In the genomic region with DNA sequence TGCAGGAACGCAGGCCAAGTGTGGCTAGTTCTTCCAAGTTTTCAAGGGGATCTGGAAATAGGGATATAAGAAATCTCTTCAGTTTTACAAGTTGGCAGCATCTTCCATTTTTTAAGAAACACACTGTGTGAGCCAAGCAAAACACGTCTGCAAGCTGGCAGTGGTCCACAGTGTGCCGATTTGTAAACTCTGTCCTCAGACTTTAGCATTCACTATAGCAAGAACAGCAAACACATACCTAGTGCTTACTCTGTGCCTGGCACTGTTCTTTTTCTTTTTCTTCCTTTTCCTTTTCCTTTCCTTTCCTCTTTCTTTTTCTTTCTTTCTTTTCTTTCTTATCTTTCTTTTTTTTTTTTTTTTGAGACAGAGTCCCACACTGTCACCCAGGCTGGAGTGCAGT, we compare ENCODE assay signal across 1 cellular context.
A peak's percentile ranks its signal among the peaks of the same experiment; 100 is the strongest.
TF ChIP-seq lines count a peak whose summit lies in the region.

No MANE protein-coding gene starts in this region.

TF ChIP-seq in HepG2, 621 proteins besides CTCF, POLR2A, EP300 and RAD21:
- TF ChIP-seq ZNF773 (CRISPR knock-in tag; IDR thresholded peaks at IDR 0.05; ENCODE audit: borderline replicate concordance) = no peak
- TF ChIP-seq, protein P1, sequence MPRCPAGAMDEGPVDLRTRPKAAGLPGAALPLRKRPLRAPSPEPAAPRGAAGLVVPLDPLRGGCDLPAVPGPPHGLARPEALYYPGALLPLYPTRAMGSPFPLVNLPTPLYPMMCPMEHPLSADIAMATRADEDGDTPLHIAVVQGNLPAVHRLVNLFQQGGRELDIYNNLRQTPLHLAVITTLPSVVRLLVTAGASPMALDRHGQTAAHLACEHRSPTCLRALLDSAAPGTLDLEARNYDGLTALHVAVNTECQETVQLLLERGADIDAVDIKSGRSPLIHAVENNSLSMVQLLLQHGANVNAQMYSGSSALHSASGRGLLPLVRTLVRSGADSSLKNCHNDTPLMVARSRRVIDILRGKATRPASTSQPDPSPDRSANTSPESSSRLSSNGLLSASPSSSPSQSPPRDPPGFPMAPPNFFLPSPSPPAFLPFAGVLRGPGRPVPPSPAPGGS (CRISPR knock-in tag; IDR thresholded peaks at IDR 0.05) = no peak
- peak; percentile 42 for TF ChIP-seq AGO2 (optimal IDR thresholded peaks at IDR 0.05; ENCODE audit: low read depth, low read length)
- 0 out of 2 replicates have a peak, but pooled peaks have one; percentile 18 for TF ChIP-seq RBFOX2 (IDR thresholded peaks at IDR 0.05; ENCODE audit: low read depth, low read length)
- TF ChIP-seq TSC22D2 (CRISPR knock-in tag; IDR thresholded peaks at IDR 0.05; ENCODE audit: borderline replicate concordance) = no peak
- TF ChIP-seq IRX3 (CRISPR knock-in tag; IDR thresholded peaks at IDR 0.05; ENCODE audit: borderline replicate concordance, low read depth) = no peak
